In the genomic region with DNA sequence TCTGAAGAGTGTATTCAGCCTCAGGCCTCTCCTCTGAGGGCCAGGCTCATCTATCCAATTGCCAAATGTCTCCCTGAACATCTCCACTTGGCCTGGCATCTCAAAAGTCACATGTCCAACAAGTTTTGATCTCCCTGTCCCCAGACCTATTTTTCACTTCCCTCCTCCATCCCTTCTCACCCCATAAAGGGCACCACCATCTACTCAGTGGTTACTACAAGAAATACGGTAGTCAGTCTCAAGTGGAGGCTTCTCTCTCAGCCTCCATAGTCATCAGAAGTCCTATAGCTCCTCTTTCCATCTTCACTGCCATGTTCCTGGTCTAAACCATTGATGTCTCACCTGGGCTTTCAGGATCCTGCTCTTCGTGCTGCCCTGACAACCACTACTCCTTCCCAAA, we compare ENCODE assay signal across 21 cellular contexts.
DNase-seq lines count a peak whose midpoint lies in the region; ATAC-seq, FAIRE-seq and TF ChIP-seq lines count a peak whose summit lies in the region.
"Had no signal": no experiment of that assay in that cellular context is flagged by ENCODE, and none has a peak within 500 bp of the region (broad histone marks: within the 10 kb centered on the region; RNA-seq: fewer than 3 reads in every experiment).

No MANE protein-coding gene starts in this region.

- peak overlapping the region; percentile 40 for H3K4me3 Mint-ChIP-seq in astrocyte (ENCODE audit: unreplicated experiment)
- H3K4me3 Mint-ChIP-seq: B cell had no signal

- H3K27me3 ChIP-seq in BLaER1 (no peaks in the 10 kb centered on the region), astrocyte (ENCODE audit: insufficient read depth, low read length) (no peaks in the 10 kb centered on the region), heart left ventricle (no peaks in the 10 kb centered on the region)
- H3K27me3 ChIP-seq in BLaER1 treated with 17β-estradiol and CSF1 and Interleukin-3, amounts not matched to agents 10 nM and 100 nM: no peaks in the 10 kb centered on the region
- H3K27me3 ChIP-seq: SJCRH30 had no signal

- peaks cover 5% of the 10 kb centered on the region for H3K79me2 ChIP-seq in astrocyte (ENCODE audit: insufficient read depth, low read length)

- TF ChIP-seq CTCF in astrocyte (IDR thresholded peaks at IDR 0.05; ENCODE audit: insufficient read depth, low read depth, low read length) (no peak), heart left ventricle (IDR thresholded peaks at IDR 0.05) (no peak)

- H3K4me2 ChIP-seq in BLaER1 (peak overlapping the region; percentile 41), astrocyte (ENCODE audit: low read length) (no peak overlapping the region)
- H3K4me2 ChIP-seq in BLaER1 treated with 17β-estradiol and CSF1 and Interleukin-3, amounts not matched to agents 10 nM and 100 nM: peak overlapping the region in 9 of 11 experiments; percentile 13 to 69 (median 42); a peak in 18 of 22 replicates
- H3K4me2 ChIP-seq: PC-9 had no signal

- H3K27me3 Mint-ChIP-seq in astrocyte (ENCODE audit: low read depth, unreplicated experiment): peaks cover 26% of the 10 kb centered on the region
- H3K27me3 Mint-ChIP-seq: B cell had no signal

- no peaks in the 10 kb centered on the region for H4K20me1 ChIP-seq in BLaER1
- H4K20me1 ChIP-seq in BLaER1 treated with 17β-estradiol and CSF1 and Interleukin-3, amounts not matched to agents 10 nM and 100 nM: peaks cover 0 to 7% (median 0%) of the 10 kb centered on the region in 11 experiments; a peak in 1 of 22 replicates
- peaks cover 34% of the 10 kb centered on the region for H4K20me1 ChIP-seq in astrocyte (ENCODE audit: insufficient read depth, low read length)

- H3K36me3 ChIP-seq in BLaER1: no peaks in the 10 kb centered on the region
- H3K36me3 ChIP-seq in BLaER1 treated with 17β-estradiol and CSF1 and Interleukin-3, amounts not matched to agents 10 nM and 100 nM: peaks cover 0 to 59% (median 0%) of the 10 kb centered on the region in 11 experiments; a peak in 8 of 22 replicates
- no peaks in the 10 kb centered on the region for H3K36me3 ChIP-seq in astrocyte (ENCODE audit: insufficient read depth, low read length)
- H3K36me3 ChIP-seq in heart left ventricle: peaks cover 0 to 22% (median 0%) of the 10 kb centered on the region in 9 donors
- H3K36me3 ChIP-seq: SJCRH30 had no signal

- no peak for FAIRE-seq in astrocyte (lab: Jason Lieb, UNC)

- no peak overlapping the region for H2AFZ ChIP-seq in astrocyte (ENCODE audit: low read depth, low read length)
- H2AFZ ChIP-seq: PC-9 had no signal

- no peaks in the 10 kb centered on the region for H3K4me1 Mint-ChIP-seq in astrocyte (ENCODE audit: low read depth, unreplicated experiment)

- no peak for TF ChIP-seq POLR2A in heart left ventricle (IDR thresholded peaks at IDR 0.05)

- intact Hi-C loops in heart left ventricle (cut with DNase I): no loop called here

- peaks cover 34% of the 10 kb centered on the region for H3K36me3 Mint-ChIP-seq in astrocyte (ENCODE audit: low read depth, unreplicated experiment)

- WGBS in heart left ventricle, 4 donors: 96 to 100% (median 97%) methylated on average over 2 of the region's 2 CpGs

- H3K9me3 ChIP-seq in BLaER1: no peaks in the 10 kb centered on the region
- no peaks in the 10 kb centered on the region; a peak in 1 of 22 replicates for H3K9me3 ChIP-seq in BLaER1 treated with 17β-estradiol and CSF1 and Interleukin-3, amounts not matched to agents 10 nM and 100 nM (replicated peaks in 1 of 11)
- no peaks in the 10 kb centered on the region for H3K9me3 ChIP-seq in astrocyte (ENCODE audit: insufficient read depth, low read depth, low read length)
- H3K9me3 ChIP-seq in heart left ventricle: no peaks in the 10 kb centered on the region
- H3K9me3 ChIP-seq: SJCRH30 had no signal

- H3K9me3 Mint-ChIP-seq in astrocyte (ENCODE audit: unreplicated experiment): no peaks in the 10 kb centered on the region

- H3K4me3 ChIP-seq in BLaER1 (no peak overlapping the region), astrocyte (ENCODE audit: insufficient read depth, low read depth, low read length) (no peak overlapping the region), heart left ventricle (no peak overlapping the region)
- H3K4me3 ChIP-seq in BLaER1 treated with 17β-estradiol and CSF1 and Interleukin-3, amounts not matched to agents 10 nM and 100 nM: no peak overlapping the region
- H3K4me3 ChIP-seq: PC-9, SJCRH30 had no signal

- no peak overlapping the region for H3K27ac Mint-ChIP-seq in astrocyte (ENCODE audit: unreplicated experiment)
- H3K27ac Mint-ChIP-seq: B cell had no signal

- H3K9ac ChIP-seq in BLaER1: no peak overlapping the region
- H3K9ac ChIP-seq in BLaER1 treated with 17β-estradiol and CSF1 and Interleukin-3, amounts not matched to agents 10 nM and 100 nM: no peak overlapping the region
- H3K9ac ChIP-seq in astrocyte (ENCODE audit: low read length): no peak overlapping the region

- H3K4me1 ChIP-seq in BLaER1 (peaks cover 24% of the 10 kb centered on the region), astrocyte (ENCODE audit: insufficient read depth, low read length) (no peaks in the 10 kb centered on the region), heart left ventricle (no peaks in the 10 kb centered on the region)
- peaks cover 0 to 31% (median 22%) of the 10 kb centered on the region in 10 experiments; a peak in 14 of 20 replicates for H3K4me1 ChIP-seq in BLaER1 treated with 17β-estradiol and CSF1 and Interleukin-3, amounts not matched to agents 10 nM and 100 nM
- H3K4me1 ChIP-seq: SJCRH30 had no signal

- ATAC-seq in heart left ventricle: no peak
- ATAC-seq: Right ventricle myocardium inferior had no signal

- H3K27ac ChIP-seq in BLaER1: no peak overlapping the region
- H3K27ac ChIP-seq in BLaER1 treated with 17β-estradiol and CSF1 and Interleukin-3, amounts not matched to agents 10 nM and 100 nM: no peak overlapping the region
- H3K27ac ChIP-seq in astrocyte (ENCODE audit: low read depth, low read length): no peak overlapping the region
- H3K27ac ChIP-seq in heart left ventricle: no peak overlapping the region
- H3K27ac ChIP-seq in caudate nucleus (ENCODE audit: low read depth, low read length): no peak overlapping the region
- H3K27ac ChIP-seq: PC-9, SJCRH30 had no signal

- DNase-seq in astrocyte (ENCODE audit: low read depth) (no peak), DMS 273 (lab: John Stamatoyannopoulos, UW; ENCODE audit: unreplicated experiment) (no peak), heart left ventricle (no peak), caudate nucleus (lab: John Stamatoyannopoulos, UW) (no peak)
- DNase-seq in stimulated activated CD8-positive, alpha-beta memory T cell treated with anti-CD3 and anti-CD28 coated beads, Interleukin-4, amount 100 ng/mL, for 48 hours: peak; percentile 14
- DNase-seq: DMS53, H7, KBM-7, MV-4-11, NCI-H1105, NCI-H1436 treated with DMSO at 0.1 percent for 48 hours, NCI-H187 treated with DMSO at 0.1 percent for 48 hours, NCI-H446, NCI-H526, NCI-H82, PC-9, SJCRH30 had no signal
